Comparison of ENCODE assay signal across 35 cellular contexts in genomic region chr5:52577546-52577945, GRCh38.
"Had no signal": no experiment of that assay in that cellular context is flagged by ENCODE, and none has a peak within 500 bp of the region (broad histone marks: within the 10 kb centered on the region; RNA-seq: fewer than 3 reads in every experiment).

No MANE protein-coding gene starts in this region.

- H3K4me3 ChIP-seq: MG63 had no signal

- H3K9me3 ChIP-seq: MG63 had no signal

- H3K27me3 ChIP-seq: MG63 had no signal

- H3K36me3 ChIP-seq: MG63 had no signal

- DNase-seq: Kasumi-1, MG63, MM.1S, MV-4-11, NCI-H1048, NCI-H1092, NCI-H1092 treated with DMSO at 0.1 percent for 48 hours, NCI-H1105, NCI-H1105 treated with DMSO at 0.1 percent for 48 hours, NCI-H1417, NCI-H1417 treated with DMSO at 0.1 percent for 48 hours, NCI-H1436, NCI-H1436 treated with DMSO at 0.1 percent for 48 hours, NCI-H146, NCI-H1694, NCI-H1694 treated with DMSO at 0.1 percent for 48 hours, NCI-H187, NCI-H187 treated with DMSO at 0.1 percent for 48 hours, NCI-H1930, NCI-H2029, NCI-H2029 treated with DMSO at 0.1 percent for 48 hours, NCI-H2081, NCI-H2081 treated with DMSO at 0.1 percent for 48 hours, NCI-H2107, NCI-H2171, NCI-H2171 treated with DMSO at 0.1 percent for 48 hours, NCI-H2227 treated with DMSO at 0.1 percent for 48 hours, NCI-H226, NCI-H345, NCI-H446, NCI-H446 treated with DMSO at 0.1 percent for 48 hours, NCI-H510A, NCI-H510A treated with DMSO at 0.1 percent for 48 hours, NCI-H524, NCI-H524 treated with DMSO at 0.1 percent for 48 hours had no signal
